ENCODE assay signal across 1 cellular context in genomic region chr7:138350701-138351357, GRCh38.
A peak's percentile ranks its signal among the peaks of the same experiment; 100 is the strongest.
TF ChIP-seq lines count a peak whose summit lies in the region.

No MANE protein-coding gene starts in this region.

TF ChIP-seq in K562, 482 proteins besides CTCF, POLR2A, EP300 and RAD21 (continued from another document and continues in another):
- TF ChIP-seq HOMEZ (CRISPR knock-in tag; IDR thresholded peaks at IDR 0.05): peak; percentile 61; the same call in 1 of the 2 replicates
- peak in 1 of 2 experiments; percentile 45; a peak in 2 of 4 replicates for TF ChIP-seq KDM1A (IDR thresholded peaks at IDR 0.05)
- 0 out of 2 replicates have a peak, but pooled peaks have one; percentile 26 for TF ChIP-seq LEF1 (IDR thresholded peaks at IDR 0.05)
- peak; percentile 28; the same call in 1 of the 2 replicates for TF ChIP-seq MYBL2 (IDR thresholded peaks at IDR 0.05; ENCODE audit: low read depth)
- no peak for TF ChIP-seq MYBL2 (CRISPR knock-in tag; IDR thresholded peaks at IDR 0.05; ENCODE audit: borderline replicate concordance)
- no peak for TF ChIP-seq HEY1 (CRISPR knock-in tag; IDR thresholded peaks at IDR 0.05; ENCODE audit: borderline replicate concordance)
- TF ChIP-seq FOXP1 (CRISPR knock-in tag; IDR thresholded peaks at IDR 0.05): no peak
- no peak for TF ChIP-seq COPS2 (conservative IDR thresholded peaks at IDR 0.05)
- TF ChIP-seq ZNF696 (CRISPR knock-in tag; conservative IDR thresholded peaks at IDR 0.05): no peak
- TF ChIP-seq NFIC (IDR thresholded peaks at IDR 0.05): peak; percentile 29
- TF ChIP-seq SFPQ (IDR thresholded peaks at IDR 0.05; ENCODE audit: low read depth, low read length): no peak
- peak; percentile 46; the same call in 1 of the 2 replicates for TF ChIP-seq KLF13 (tag; IDR thresholded peaks at IDR 0.05; ENCODE audit: borderline replicate concordance, low read depth)
- peak; percentile 72; the same call in 1 of the 2 replicates for TF ChIP-seq ZNF589 (CRISPR knock-in tag; IDR thresholded peaks at IDR 0.05; ENCODE audit: low read depth)
- TF ChIP-seq KLF1 (tag; IDR thresholded peaks at IDR 0.05): no peak
- no peak for TF ChIP-seq SAFB (IDR thresholded peaks at IDR 0.05; ENCODE audit: borderline replicate concordance, low read depth, low read length)
- no peak for TF ChIP-seq ZNF780A (CRISPR knock-in tag; IDR thresholded peaks at IDR 0.05)
- peak; percentile 68; the same call in 1 of the 2 replicates for TF ChIP-seq NFRKB (IDR thresholded peaks at IDR 0.05; ENCODE audit: low read depth)
- TF ChIP-seq HDAC1 (IDR thresholded peaks at IDR 0.05): 0 out of 4 replicates have a peak, but pooled peaks of 1 of the 2 experiments have one; percentile 68
- no peak for TF ChIP-seq PHF8 (IDR thresholded peaks at IDR 0.05; ENCODE audit: borderline replicate concordance, low read length)
- peak; percentile 49; the same call in 1 of the 2 replicates for TF ChIP-seq MITF (IDR thresholded peaks at IDR 0.05)
- TF ChIP-seq ZC3H8 (IDR thresholded peaks at IDR 0.05): no peak
- TF ChIP-seq SAP30 (IDR thresholded peaks at IDR 0.05; ENCODE audit: borderline replicate concordance, insufficient read depth, low read depth, low read length, poor library complexity, severe bottlenecking): no peak
- TF ChIP-seq REST (CRISPR knock-in tag; IDR thresholded peaks at IDR 0.05; ENCODE audit: low read depth): no peak
- peak; percentile 84; the same call in 1 of the 2 replicates for TF ChIP-seq SMARCA4 (IDR thresholded peaks at IDR 0.05)
- no peak for TF ChIP-seq TGIF2 (CRISPR knock-in tag; IDR thresholded peaks at IDR 0.05)
- TF ChIP-seq TAF9B (IDR thresholded peaks at IDR 0.05; ENCODE audit: partially characterized antibody): peak; percentile 81
- no peak for TF ChIP-seq SIX5 (IDR thresholded peaks at IDR 0.05; ENCODE audit: borderline replicate concordance in 1 of 2, insufficient read depth in 1 of 2, low read depth in 1 of 2, low read length in 2 of 2)
- peak; percentile 92; the same call in 1 of the 2 replicates for TF ChIP-seq CBX1 (IDR thresholded peaks at IDR 0.05; ENCODE audit: low read depth)
- peak; percentile 67; the same call in 1 of the 2 replicates for TF ChIP-seq ZNF41 (CRISPR knock-in tag; conservative IDR thresholded peaks at IDR 0.05)
- 0 out of 2 replicates have a peak, but pooled peaks have one; percentile 64 for TF ChIP-seq BRD4 (IDR thresholded peaks at IDR 0.05)
- TF ChIP-seq WHSC1 (IDR thresholded peaks at IDR 0.05; ENCODE audit: low read length): no peak
- no peak for TF ChIP-seq EWSR1 (IDR thresholded peaks at IDR 0.05; ENCODE audit: borderline replicate concordance, low read depth, partially characterized antibody)
- TF ChIP-seq NRF1 (conservative IDR thresholded peaks at IDR 0.05 in 1 of 2, IDR thresholded peaks at IDR 0.05 in 1 of 2): no peak
- TF ChIP-seq ZNF316 (IDR thresholded peaks at IDR 0.05): peak; percentile 100
- no peak for TF ChIP-seq TARDBP (IDR thresholded peaks at IDR 0.05)
- peak; percentile 52 for TF ChIP-seq EP400 (IDR thresholded peaks at IDR 0.05)
- peak in 1 of 2 experiments; percentile 63; a peak in 1 of 4 replicates for TF ChIP-seq TEAD1 (CRISPR knock-in tag; IDR thresholded peaks at IDR 0.05)
- TF ChIP-seq HES1 (IDR thresholded peaks at IDR 0.05; ENCODE audit: low read depth): no peak
- TF ChIP-seq ARID1B (IDR thresholded peaks at IDR 0.05): peak; percentile 84
- TF ChIP-seq HDGF (IDR thresholded peaks at IDR 0.05): 0 out of 2 replicates have a peak, but pooled peaks have one; percentile 33
- TF ChIP-seq ZNF23 (CRISPR knock-in tag; IDR thresholded peaks at IDR 0.05): 0 out of 2 replicates have a peak, but pooled peaks have one; percentile 37
- 0 out of 2 replicates have a peak, but pooled peaks have one; percentile 28 for TF ChIP-seq ETV1 (tag; conservative IDR thresholded peaks at IDR 0.05; ENCODE audit: low read depth)
- TF ChIP-seq PCBP1 (IDR thresholded peaks at IDR 0.05; ENCODE audit: low read depth, low read length, poor library complexity, severe bottlenecking): no peak
- TF ChIP-seq ZZZ3 (IDR thresholded peaks at IDR 0.05): no peak
- no peak for TF ChIP-seq PPARD (CRISPR knock-in tag; IDR thresholded peaks at IDR 0.05)
- peak in 1 of 2 experiments; percentile 17; a peak in 1 of 4 replicates for TF ChIP-seq SRF (CRISPR knock-in tag; IDR thresholded peaks at IDR 0.05)
- no peak for TF ChIP-seq TAF7 (tag; IDR thresholded peaks at IDR 0.05)
- no peak; the same call in 1 of the 2 replicates for TF ChIP-seq TFAP4 (CRISPR knock-in tag; IDR thresholded peaks at IDR 0.05; ENCODE audit: borderline replicate concordance)
- TF ChIP-seq FIP1L1 (IDR thresholded peaks at IDR 0.05; ENCODE audit: low read depth, low read length, poor library complexity, severe bottlenecking): no peak
- TF ChIP-seq ZNF253 (CRISPR knock-in tag; conservative IDR thresholded peaks at IDR 0.05): no peak
- TF ChIP-seq ZSCAN32 (CRISPR knock-in tag; IDR thresholded peaks at IDR 0.05): no peak
- peak; percentile 95 for TF ChIP-seq CHAMP1 (IDR thresholded peaks at IDR 0.05)
- no peak for TF ChIP-seq RFX5 (IDR thresholded peaks at IDR 0.05; ENCODE audit: low read depth, low read length)
- TF ChIP-seq XRCC5 (IDR thresholded peaks at IDR 0.05; ENCODE audit: low read depth, low read length): no peak
- no peak for TF ChIP-seq DNMT1 (IDR thresholded peaks at IDR 0.05)
- TF ChIP-seq BCL6 (CRISPR knock-in tag; IDR thresholded peaks at IDR 0.05): 0 out of 2 replicates have a peak, but pooled peaks have one; percentile 11
- TF ChIP-seq CTBP1 (IDR thresholded peaks at IDR 0.05; ENCODE audit: borderline replicate concordance): 0 out of 2 replicates have a peak, but pooled peaks have one; percentile 31
- TF ChIP-seq ZNF449 (CRISPR knock-in tag; IDR thresholded peaks at IDR 0.05): peak; percentile 56; the same call in 1 of the 2 replicates
- peak; percentile 23; the same call in 1 of the 2 replicates for TF ChIP-seq STAT5B (CRISPR knock-in tag; IDR thresholded peaks at IDR 0.05)
- TF ChIP-seq NCOA6 (IDR thresholded peaks at IDR 0.05): no peak
- TF ChIP-seq JUND (IDR thresholded peaks at IDR 0.05; ENCODE audit: borderline replicate concordance, low read depth, low read length): peak; percentile 92
- peak; percentile 99 for TF ChIP-seq JUND (tag; IDR thresholded peaks at IDR 0.05; ENCODE audit: borderline replicate concordance, low read depth, low read length)
- no peak for TF ChIP-seq NCOA4 (IDR thresholded peaks at IDR 0.05; ENCODE audit: partially characterized antibody)
- TF ChIP-seq FOXM1 (IDR thresholded peaks at IDR 0.05; ENCODE audit: low read depth): 0 out of 2 replicates have a peak, but pooled peaks have one; percentile 38
- no peak for TF ChIP-seq FOXM1 (CRISPR knock-in tag; IDR thresholded peaks at IDR 0.05; ENCODE audit: low read depth)
- TF ChIP-seq ZSCAN29 (IDR thresholded peaks at IDR 0.05): no peak
